Comparison of ENCODE assay signal across 16 cellular contexts in genomic region chr16:17027488-17028129, GRCh38.
DNase-seq lines count a peak whose midpoint lies in the region; ATAC-seq lines count a peak whose summit lies in the region.
"Had no signal": no experiment of that assay in that cellular context is flagged by ENCODE, and none has a peak within 500 bp of the region (broad histone marks: within the 10 kb centered on the region; RNA-seq: fewer than 3 reads in every experiment).

No MANE protein-coding gene starts in this region.

- H3K36me3 ChIP-seq in thymus (ENCODE audit: control insufficient read depth, insufficient read depth) (no peaks in the 10 kb centered on the region), mesendoderm (ENCODE audit: control insufficient read depth, insufficient read depth, low read length) (no peaks in the 10 kb centered on the region)
- H3K36me3 ChIP-seq: right atrium auricular region, transverse colon had no signal

- no peak overlapping the region for H3K9ac ChIP-seq in mesendoderm (ENCODE audit: low read length)

- H3K23ac ChIP-seq in mesendoderm (ENCODE audit: low read length) = no peak overlapping the region

- no peak overlapping the region for H3K4ac ChIP-seq in mesendoderm (ENCODE audit: low read depth, low read length)

- H3K4me1 ChIP-seq in thymus (ENCODE audit: control insufficient read depth, insufficient read depth, low read length) (no peaks in the 10 kb centered on the region), mesendoderm (ENCODE audit: control insufficient read depth, low read depth, low read length) (no peaks in the 10 kb centered on the region)
- H3K4me1 ChIP-seq: right atrium auricular region, transverse colon had no signal

- H2BK5ac ChIP-seq in mesendoderm (ENCODE audit: low read length) = no peak overlapping the region

- peaks cover 22% of the 10 kb centered on the region for H3K4me1 Mint-ChIP-seq in activated CD4-positive, alpha-beta T cell treated with anti-CD3 and anti-CD28 coated beads, Interleukin-2, amount 10 ng/mL, durations not matched to agents 24 days and 14 days
- peaks cover 16% of the 10 kb centered on the region for H3K4me1 Mint-ChIP-seq in activated CD4-positive, alpha-beta T cell treated with anti-CD3 and anti-CD28 coated beads, Interleukin-2, amount 10 ng/mL, durations not matched to agents 7 days and 5 days
- peaks cover 20% of the 10 kb centered on the region for H3K4me1 Mint-ChIP-seq in T-helper 17 cell
- peaks cover 30% of the 10 kb centered on the region for H3K4me1 Mint-ChIP-seq in activated T-helper 1 cell treated with anti-CD3 and anti-CD28 coated beads, Interleukin-12 subunit alpha, Interleukin-12 subunit beta, Interleukin-2, Interleukin-4 antibody, amounts not matched to agents 30 ng/mL and 10 ng/mL and 1 ng/mL, durations not matched to agents 14 hours and 24 hours and 36 hours (ENCODE audit: low read depth)

- H4K8ac ChIP-seq in mesendoderm (ENCODE audit: low read depth, low read length) = no peak overlapping the region

- H3K36me3 Mint-ChIP-seq in activated CD4-positive, alpha-beta T cell treated with anti-CD3 and anti-CD28 coated beads, Interleukin-2, amount 10 ng/mL, durations not matched to agents 24 days and 14 days (ENCODE audit: low read depth) = no peaks in the 10 kb centered on the region
- no peaks in the 10 kb centered on the region for H3K36me3 Mint-ChIP-seq in activated CD4-positive, alpha-beta T cell treated with anti-CD3 and anti-CD28 coated beads, Interleukin-2, amount 10 ng/mL, durations not matched to agents 7 days and 5 days (ENCODE audit: low read depth)
- H3K36me3 Mint-ChIP-seq in T-helper 17 cell (ENCODE audit: low read depth) = peaks cover 2% of the 10 kb centered on the region
- peaks cover 5% of the 10 kb centered on the region for H3K36me3 Mint-ChIP-seq in activated T-helper 1 cell treated with anti-CD3 and anti-CD28 coated beads, Interleukin-12 subunit alpha, Interleukin-12 subunit beta, Interleukin-2, Interleukin-4 antibody, amounts not matched to agents 30 ng/mL and 10 ng/mL and 1 ng/mL, durations not matched to agents 14 hours and 24 hours and 36 hours (ENCODE audit: low read depth)
- H3K36me3 Mint-ChIP-seq: activated naive CD4-positive, alpha-beta T cell treated with anti-CD3 and anti-CD28 coated beads, Interleukin-2, amount 10 ng/mL, durations not matched to agents 7 days and 5 days had no signal

- H3K27ac ChIP-seq in thymus (ENCODE audit: low read depth) (peak overlapping the region; percentile 31), mesendoderm (ENCODE audit: low read depth, low read length) (no peak overlapping the region)
- H3K27ac ChIP-seq: right atrium auricular region, SK-N-MC, transverse colon had no signal

- H3K9me3 Mint-ChIP-seq in activated CD4-positive, alpha-beta T cell treated with anti-CD3 and anti-CD28 coated beads, Interleukin-2, amount 10 ng/mL, durations not matched to agents 24 days and 14 days = peaks cover 20% of the 10 kb centered on the region
- H3K9me3 Mint-ChIP-seq in activated CD4-positive, alpha-beta T cell treated with anti-CD3 and anti-CD28 coated beads, Interleukin-2, amount 10 ng/mL, durations not matched to agents 7 days and 5 days = peaks cover 14% of the 10 kb centered on the region
- H3K9me3 Mint-ChIP-seq in activated T-helper 1 cell treated with anti-CD3 and anti-CD28 coated beads, Interleukin-12 subunit alpha, Interleukin-12 subunit beta, Interleukin-2, Interleukin-4 antibody, amounts not matched to agents 30 ng/mL and 10 ng/mL and 1 ng/mL, durations not matched to agents 14 hours and 24 hours and 36 hours = peaks cover 20% of the 10 kb centered on the region

- H3K4me2 ChIP-seq in mesendoderm (ENCODE audit: low read length) = no peak overlapping the region

- 96% methylated on average over 6 of the region's 6 CpGs for WGBS in thymus
- WGBS in mesendoderm (ENCODE audit: extremely low coverage, insufficient coverage, low lambda C conversion rate) = no CpG with 5 or more reads among the region's 6 CpGs

- CTCF ChIA-PET in activated CD4-positive, alpha-beta T cell treated with anti-CD3 and anti-CD28 coated beads, Interleukin-2, amount 10 ng/mL, durations not matched to agents 7 days and 5 days (lab: Charles Lee) = no interaction called here

- DNase-seq in activated CD4-positive, alpha-beta T cell treated with anti-CD3 and anti-CD28 coated beads, Interleukin-2, amount 10 ng/mL, durations not matched to agents 24 days and 14 days = no peak
- DNase-seq in activated CD4-positive, alpha-beta T cell treated with anti-CD3 and anti-CD28 coated beads, Interleukin-2, amount 10 ng/mL, durations not matched to agents 7 days and 5 days = no peak
- no peak for DNase-seq in T-helper 17 cell
- DNase-seq in activated T-helper 1 cell treated with anti-CD3 and anti-CD28 coated beads, Interleukin-12 subunit alpha, Interleukin-12 subunit beta, Interleukin-2, Interleukin-4 antibody, amounts not matched to agents 30 ng/mL and 10 ng/mL and 1 ng/mL, durations not matched to agents 14 hours and 24 hours and 36 hours (ENCODE audit: low spot score) = no peak
- no peak for DNase-seq in mesendoderm
- DNase-seq: NCI-H1436, NCI-H510A treated with DMSO at 0.1 percent for 48 hours had no signal

- H3K9me3 ChIP-seq in T-helper 17 cell (ENCODE audit: control insufficient read depth, low read length, poor library complexity, severe bottlenecking) (peaks cover 5% of the 10 kb centered on the region), thymus (ENCODE audit: control insufficient read depth) (no peaks in the 10 kb centered on the region)
- H3K9me3 ChIP-seq: transverse colon had no signal

- H2BK15ac ChIP-seq in mesendoderm (replicated peaks; ENCODE audit: low read depth) = no peak overlapping the region

- H2BK120ac ChIP-seq in mesendoderm (ENCODE audit: low read depth, low read length) = no peak overlapping the region

- no peaks in the 10 kb centered on the region for H3K79me1 ChIP-seq in mesendoderm (ENCODE audit: low read length)

- no peak overlapping the region for H4K5ac ChIP-seq in mesendoderm (ENCODE audit: low read length)

- no peak overlapping the region for H3K4me3 ChIP-seq in thymus (ENCODE audit: low read length)
- no peak overlapping the region for H3K4me3 ChIP-seq in mesendoderm (ENCODE audit: low read length)
- H3K4me3 ChIP-seq: lung, right atrium auricular region, SK-N-MC, transverse colon had no signal

- intact Hi-C loops in activated CD4-positive, alpha-beta T cell treated with anti-CD3 and anti-CD28 coated beads, Interleukin-2, amount 10 ng/mL, durations not matched to agents 24 days and 14 days (cut with micrococcal nuclease) = no loop called here
- intact Hi-C loops in activated T-helper 1 cell treated with anti-CD3 and anti-CD28 coated beads, Interleukin-12 subunit alpha, Interleukin-12 subunit beta, Interleukin-2, Interleukin-4 antibody, amounts not matched to agents 30 ng/mL and 10 ng/mL and 1 ng/mL, durations not matched to agents 14 hours and 24 hours and 36 hours (cut with micrococcal nuclease) = no loop called here

- H2AK5ac ChIP-seq in mesendoderm (ENCODE audit: low read length) = no peak overlapping the region

- POLR2A ChIA-PET in activated CD4-positive, alpha-beta T cell treated with anti-CD3 and anti-CD28 coated beads, Interleukin-2, amount 10 ng/mL, durations not matched to agents 7 days and 5 days (lab: Charles Lee) = no interaction called here

- ATAC-seq in HG02623 (IDR thresholded peaks at IDR 0.05; ENCODE audit: unreplicated experiment) (peak; percentile 34), T-helper 17 cell (peak; percentile 78), GM21526 (IDR thresholded peaks at IDR 0.05; ENCODE audit: low FRiP score, unreplicated experiment) (no peak)

- H3K79me2 ChIP-seq in mesendoderm (ENCODE audit: control insufficient read depth, insufficient read depth, low read length) = no peaks in the 10 kb centered on the region

- H3K56ac ChIP-seq in mesendoderm (ENCODE audit: low read length) = no peak overlapping the region

- H3K27me3 Mint-ChIP-seq in activated CD4-positive, alpha-beta T cell treated with anti-CD3 and anti-CD28 coated beads, Interleukin-2, amount 10 ng/mL, durations not matched to agents 24 days and 14 days = no peaks in the 10 kb centered on the region
- H3K27me3 Mint-ChIP-seq in activated CD4-positive, alpha-beta T cell treated with anti-CD3 and anti-CD28 coated beads, Interleukin-2, amount 10 ng/mL, durations not matched to agents 7 days and 5 days = no peaks in the 10 kb centered on the region
- H3K27me3 Mint-ChIP-seq in T-helper 17 cell = no peaks in the 10 kb centered on the region
- H3K27me3 Mint-ChIP-seq in activated T-helper 1 cell treated with anti-CD3 and anti-CD28 coated beads, Interleukin-12 subunit alpha, Interleukin-12 subunit beta, Interleukin-2, Interleukin-4 antibody, amounts not matched to agents 30 ng/mL and 10 ng/mL and 1 ng/mL, durations not matched to agents 14 hours and 24 hours and 36 hours (ENCODE audit: insufficient read depth) = no peaks in the 10 kb centered on the region
- H3K27me3 Mint-ChIP-seq: activated naive CD4-positive, alpha-beta T cell treated with anti-CD3 and anti-CD28 coated beads, Interleukin-2, amount 10 ng/mL, durations not matched to agents 7 days and 5 days had no signal

- H3K27ac Mint-ChIP-seq in activated CD4-positive, alpha-beta T cell treated with anti-CD3 and anti-CD28 coated beads, Interleukin-2, amount 10 ng/mL, durations not matched to agents 24 days and 14 days = peak overlapping the region; percentile 75
- H3K27ac Mint-ChIP-seq in activated CD4-positive, alpha-beta T cell treated with anti-CD3 and anti-CD28 coated beads, Interleukin-2, amount 10 ng/mL, durations not matched to agents 7 days and 5 days = no peak overlapping the region
- H3K27ac Mint-ChIP-seq in T-helper 17 cell = peak overlapping the region; percentile 80
- H3K27ac Mint-ChIP-seq in activated T-helper 1 cell treated with anti-CD3 and anti-CD28 coated beads, Interleukin-12 subunit alpha, Interleukin-12 subunit beta, Interleukin-2, Interleukin-4 antibody, amounts not matched to agents 30 ng/mL and 10 ng/mL and 1 ng/mL, durations not matched to agents 14 hours and 24 hours and 36 hours = no peak overlapping the region
- H3K27ac Mint-ChIP-seq: activated naive CD4-positive, alpha-beta T cell treated with anti-CD3 and anti-CD28 coated beads, Interleukin-2, amount 10 ng/mL, durations not matched to agents 7 days and 5 days had no signal

- no peaks in the 10 kb centered on the region for H3K27me3 ChIP-seq in thymus (ENCODE audit: control insufficient read depth, insufficient read depth)
- no peaks in the 10 kb centered on the region for H3K27me3 ChIP-seq in mesendoderm (ENCODE audit: insufficient read depth, low read length, poor library complexity)
- H3K27me3 ChIP-seq: right atrium auricular region, transverse colon had no signal

- peak overlapping the region; percentile 45 for H3K4me3 Mint-ChIP-seq in activated CD4-positive, alpha-beta T cell treated with anti-CD3 and anti-CD28 coated beads, Interleukin-2, amount 10 ng/mL, durations not matched to agents 24 days and 14 days
- no peak overlapping the region for H3K4me3 Mint-ChIP-seq in activated CD4-positive, alpha-beta T cell treated with anti-CD3 and anti-CD28 coated beads, Interleukin-2, amount 10 ng/mL, durations not matched to agents 7 days and 5 days
- peak overlapping the region; percentile 74 for H3K4me3 Mint-ChIP-seq in T-helper 17 cell
- no peak overlapping the region for H3K4me3 Mint-ChIP-seq in activated T-helper 1 cell treated with anti-CD3 and anti-CD28 coated beads, Interleukin-12 subunit alpha, Interleukin-12 subunit beta, Interleukin-2, Interleukin-4 antibody, amounts not matched to agents 30 ng/mL and 10 ng/mL and 1 ng/mL, durations not matched to agents 14 hours and 24 hours and 36 hours
- H3K4me3 Mint-ChIP-seq: activated naive CD4-positive, alpha-beta T cell treated with anti-CD3 and anti-CD28 coated beads, Interleukin-2, amount 10 ng/mL, durations not matched to agents 7 days and 5 days; neural crest cell had no signal

- H3K18ac ChIP-seq in mesendoderm (ENCODE audit: low read length) = no peak overlapping the region

Comparison
In these comparisons a context has a peak if more than half of its experiments do, and no peak if none do; other contexts are left out.
1. H3K27ac Mint-ChIP-seq: peak in activated CD4-positive, alpha-beta T cell treated with anti-CD3 and anti-CD28 coated beads, Interleukin-2, amount 10 ng/mL, durations not matched to agents 24 days and 14 days (single experiment) and T-helper 17 cell (single experiment); none in activated CD4-positive, alpha-beta T cell treated with anti-CD3 and anti-CD28 coated beads, Interleukin-2, amount 10 ng/mL, durations not matched to agents 7 days and 5 days (single experiment) and activated T-helper 1 cell treated with anti-CD3 and anti-CD28 coated beads, Interleukin-12 subunit alpha, Interleukin-12 subunit beta, Interleukin-2, Interleukin-4 antibody, amounts not matched to agents 30 ng/mL and 10 ng/mL and 1 ng/mL, durations not matched to agents 14 hours and 24 hours and 36 hours (single experiment).
2. H3K4me3 Mint-ChIP-seq: peak in activated CD4-positive, alpha-beta T cell treated with anti-CD3 and anti-CD28 coated beads, Interleukin-2, amount 10 ng/mL, durations not matched to agents 24 days and 14 days (single experiment) and T-helper 17 cell (single experiment); none in activated CD4-positive, alpha-beta T cell treated with anti-CD3 and anti-CD28 coated beads, Interleukin-2, amount 10 ng/mL, durations not matched to agents 7 days and 5 days (single experiment) and activated T-helper 1 cell treated with anti-CD3 and anti-CD28 coated beads, Interleukin-12 subunit alpha, Interleukin-12 subunit beta, Interleukin-2, Interleukin-4 antibody, amounts not matched to agents 30 ng/mL and 10 ng/mL and 1 ng/mL, durations not matched to agents 14 hours and 24 hours and 36 hours (single experiment).